Comparison of ENCODE assay signal across 1 cellular context in genomic region chr7:139725843-139726484, GRCh38.
TF ChIP-seq lines count a peak whose summit lies in the region.

No MANE protein-coding gene starts in this region.

TF ChIP-seq in GM23338, 12 proteins besides CTCF, POLR2A, EP300 and RAD21:
- TF ChIP-seq, protein P1, sequence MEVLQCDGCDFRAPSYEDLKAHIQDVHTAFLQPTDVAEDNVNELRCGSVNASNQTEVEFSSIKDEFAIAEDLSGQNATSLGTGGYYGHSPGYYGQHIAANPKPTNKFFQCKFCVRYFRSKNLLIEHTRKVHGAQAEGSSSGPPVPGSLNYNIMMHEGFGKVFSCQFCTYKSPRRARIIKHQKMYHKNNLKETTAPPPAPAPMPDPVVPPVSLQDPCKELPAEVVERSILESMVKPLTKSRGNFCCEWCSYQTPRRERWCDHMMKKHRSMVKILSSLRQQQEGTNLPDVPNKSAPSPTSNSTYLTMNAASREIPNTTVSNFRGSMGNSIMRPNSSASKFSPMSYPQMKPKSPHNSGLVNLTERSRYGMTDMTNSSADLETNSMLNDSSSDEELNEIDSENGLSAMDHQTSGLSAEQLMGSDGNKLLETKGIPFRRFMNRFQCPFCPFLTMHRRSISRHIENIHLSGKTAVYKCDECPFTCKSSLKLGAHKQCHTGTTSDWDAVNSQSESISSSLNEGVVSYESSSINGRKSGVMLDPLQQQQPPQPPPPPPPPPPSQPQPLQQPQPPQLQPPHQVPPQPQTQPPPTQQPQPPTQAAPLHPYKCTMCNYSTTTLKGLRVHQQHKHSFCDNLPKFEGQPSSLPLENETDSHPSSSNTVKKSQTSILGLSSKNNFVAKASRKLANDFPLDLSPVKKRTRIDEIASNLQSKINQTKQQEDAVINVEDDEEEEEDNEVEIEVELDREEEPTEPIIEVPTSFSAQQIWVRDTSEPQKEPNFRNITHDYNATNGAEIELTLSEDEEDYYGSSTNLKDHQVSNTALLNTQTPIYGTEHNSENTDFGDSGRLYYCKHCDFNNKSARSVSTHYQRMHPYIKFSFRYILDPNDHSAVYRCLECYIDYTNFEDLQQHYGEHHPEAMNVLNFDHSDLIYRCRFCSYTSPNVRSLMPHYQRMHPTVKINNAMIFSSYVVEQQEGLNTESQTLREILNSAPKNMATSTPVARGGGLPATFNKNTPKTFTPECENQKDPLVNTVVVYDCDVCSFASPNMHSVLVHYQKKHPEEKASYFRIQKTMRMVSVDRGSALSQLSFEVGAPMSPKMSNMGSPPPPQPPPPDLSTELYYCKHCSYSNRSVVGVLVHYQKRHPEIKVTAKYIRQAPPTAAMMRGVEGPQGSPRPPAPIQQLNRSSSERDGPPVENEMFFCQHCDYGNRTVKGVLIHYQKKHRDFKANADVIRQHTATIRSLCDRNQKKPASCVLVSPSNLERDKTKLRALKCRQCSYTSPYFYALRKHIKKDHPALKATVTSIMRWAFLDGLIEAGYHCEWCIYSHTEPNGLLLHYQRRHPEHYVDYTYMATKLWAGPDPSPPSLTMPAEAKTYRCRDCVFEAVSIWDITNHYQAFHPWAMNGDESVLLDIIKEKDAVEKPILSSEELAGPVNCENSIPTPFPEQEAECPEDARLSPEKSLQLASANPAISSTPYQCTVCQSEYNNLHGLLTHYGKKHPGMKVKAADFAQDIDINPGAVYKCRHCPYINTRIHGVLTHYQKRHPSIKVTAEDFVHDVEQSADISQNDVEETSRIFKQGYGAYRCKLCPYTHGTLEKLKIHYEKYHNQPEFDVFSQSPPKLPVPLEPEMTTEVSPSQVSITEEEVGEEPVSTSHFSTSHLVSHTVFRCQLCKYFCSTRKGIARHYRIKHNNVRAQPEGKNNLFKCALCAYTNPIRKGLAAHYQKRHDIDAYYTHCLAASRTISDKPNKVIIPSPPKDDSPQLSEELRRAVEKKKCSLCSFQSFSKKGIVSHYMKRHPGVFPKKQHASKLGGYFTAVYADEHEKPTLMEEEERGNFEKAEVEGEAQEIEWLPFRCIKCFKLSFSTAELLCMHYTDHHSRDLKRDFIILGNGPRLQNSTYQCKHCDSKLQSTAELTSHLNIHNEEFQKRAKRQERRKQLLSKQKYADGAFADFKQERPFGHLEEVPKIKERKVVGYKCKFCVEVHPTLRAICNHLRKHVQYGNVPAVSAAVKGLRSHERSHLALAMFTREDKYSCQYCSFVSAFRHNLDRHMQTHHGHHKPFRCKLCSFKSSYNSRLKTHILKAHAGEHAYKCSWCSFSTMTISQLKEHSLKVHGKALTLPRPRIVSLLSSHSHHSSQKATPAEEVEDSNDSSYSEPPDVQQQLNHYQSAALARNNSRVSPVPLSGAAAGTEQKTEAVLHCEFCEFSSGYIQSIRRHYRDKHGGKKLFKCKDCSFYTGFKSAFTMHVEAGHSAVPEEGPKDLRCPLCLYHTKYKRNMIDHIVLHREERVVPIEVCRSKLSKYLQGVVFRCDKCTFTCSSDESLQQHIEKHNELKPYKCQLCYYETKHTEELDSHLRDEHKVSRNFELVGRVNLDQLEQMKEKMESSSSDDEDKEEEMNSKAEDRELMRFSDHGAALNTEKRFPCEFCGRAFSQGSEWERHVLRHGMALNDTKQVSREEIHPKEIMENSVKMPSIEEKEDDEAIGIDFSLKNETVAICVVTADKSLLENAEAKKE (CRISPR knock-in tag; IDR thresholded peaks at IDR 0.05), result no peak
- TF ChIP-seq STAT1 (IDR thresholded peaks at IDR 0.05; ENCODE audit: unreplicated experiment) (no peak), EZH2 (IDR thresholded peaks at IDR 0.05; ENCODE audit: low read depth, unreplicated experiment) (no peak), ZNF114 (CRISPR knock-in tag; IDR thresholded peaks at IDR 0.05) (no peak), CREB1 (CRISPR knock-in tag; IDR thresholded peaks at IDR 0.05; ENCODE audit: low read depth) (no peak), EZH2phosphoT487 (IDR thresholded peaks at IDR 0.05; ENCODE audit: unreplicated experiment) (no peak), REST (IDR thresholded peaks at IDR 0.05; ENCODE audit: unreplicated experiment) (no peak), JUNB (IDR thresholded peaks at IDR 0.05; ENCODE audit: unreplicated experiment) (no peak), NANOG (IDR thresholded peaks at IDR 0.05; ENCODE audit: borderline replicate concordance) (no peak), ZNF331 (CRISPR knock-in tag; IDR thresholded peaks at IDR 0.05; ENCODE audit: low read depth) (no peak), POLR2AphosphoS5 (IDR thresholded peaks at IDR 0.05; ENCODE audit: low read depth) (no peak)
- TF ChIP-seq, protein P2, sequence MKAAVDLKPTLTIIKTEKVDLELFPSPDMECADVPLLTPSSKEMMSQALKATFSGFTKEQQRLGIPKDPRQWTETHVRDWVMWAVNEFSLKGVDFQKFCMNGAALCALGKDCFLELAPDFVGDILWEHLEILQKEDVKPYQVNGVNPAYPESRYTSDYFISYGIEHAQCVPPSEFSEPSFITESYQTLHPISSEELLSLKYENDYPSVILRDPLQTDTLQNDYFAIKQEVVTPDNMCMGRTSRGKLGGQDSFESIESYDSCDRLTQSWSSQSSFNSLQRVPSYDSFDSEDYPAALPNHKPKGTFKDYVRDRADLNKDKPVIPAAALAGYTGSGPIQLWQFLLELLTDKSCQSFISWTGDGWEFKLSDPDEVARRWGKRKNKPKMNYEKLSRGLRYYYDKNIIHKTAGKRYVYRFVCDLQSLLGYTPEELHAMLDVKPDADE (IDR thresholded peaks at IDR 0.05), result no peak
TF ChIP-seq in GM23338: peak in this region for 0.
